ENCODE assay signal across 8 cellular contexts in the genomic region with DNA sequence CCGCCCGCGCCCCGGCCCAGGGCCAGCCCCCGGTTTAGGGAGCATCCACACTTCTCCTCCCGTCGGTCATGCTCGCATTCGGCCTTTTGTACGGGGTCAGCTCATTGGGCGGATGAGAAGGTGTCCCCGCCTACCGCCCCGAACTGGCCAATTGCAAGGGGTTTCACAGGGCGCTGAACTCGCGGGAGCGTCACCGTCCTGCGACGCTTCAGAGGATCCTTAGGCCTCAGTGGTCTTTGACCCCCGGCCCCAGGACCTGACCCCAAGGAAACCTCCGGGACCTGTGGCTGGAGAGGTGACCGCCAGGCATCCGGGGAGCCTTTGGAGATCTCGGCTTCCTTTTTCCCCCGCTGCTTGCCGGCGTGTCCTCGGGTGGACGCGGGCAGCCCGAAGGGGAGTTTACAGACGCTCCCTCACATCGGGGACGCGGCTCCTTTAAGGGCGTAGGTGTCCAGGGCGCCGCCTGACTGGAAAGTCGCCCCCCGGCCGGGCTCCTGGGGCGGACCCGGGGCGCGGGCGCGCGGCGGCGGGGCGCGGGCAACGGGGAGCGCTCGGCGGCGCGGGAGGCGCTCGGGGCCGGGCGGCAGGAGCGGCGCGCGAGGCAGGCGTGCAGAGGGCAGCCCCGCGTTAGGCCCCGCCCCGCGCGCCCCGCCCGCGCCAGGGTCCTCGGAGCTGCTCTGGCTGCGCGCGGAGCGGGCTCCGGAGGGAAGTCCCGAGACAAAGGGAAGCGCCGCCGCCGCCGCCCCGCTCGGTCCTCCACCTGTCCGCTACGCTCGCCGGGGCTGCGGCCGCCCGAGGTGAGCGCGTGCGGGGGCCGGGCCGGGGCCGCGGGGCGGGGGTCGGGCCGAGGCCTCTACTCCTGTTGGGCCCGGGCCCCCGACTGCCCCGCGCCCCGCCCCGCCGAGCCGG. TPM values are rescaled to one million over a fixed set of nuclear protein-coding genes. Genes with fewer than 3 reads are reported as not detected.
A peak's percentile ranks its signal among the peaks of the same experiment; 100 is the strongest.
DNase-seq lines count a peak whose midpoint lies in the region; ATAC-seq and TF ChIP-seq lines count a peak whose summit lies in the region.

A gene (plus strand): TSS at position 660 of the 909 bp plus-strand sequence. CDS start 4,395 bp downstream, outside the sequence.

- H3K9me3 Mint-ChIP-seq in dendritic cell treated with granulocyte-macrophage colony-stimulating factor and Interleukin-4, amounts not matched to agents 40 ng/mL and 50 ng/mL, for 4 days = no peaks in the 10 kb centered on the region

- DNase-seq in NCI-H774 (lab: John Stamatoyannopoulos, UW) (peak; percentile 84), left lung (peak; percentile 96 to 97)
- DNase-seq in activated CD4-positive, alpha-beta T cell treated with anti-CD3 and anti-CD28 coated beads, Interleukin-2, amount 50 U/mL, for 4 hours = peak; percentile 96
- DNase-seq in stimulated activated CD4-positive, alpha-beta T cell treated with anti-CD3 and anti-CD28 coated beads, Interleukin-2, amount 100 ng/mL, for 4 hours (ENCODE audit: low read depth) = peak; percentile 95

- H3K27me3 ChIP-seq in left lung = no peaks in the 10 kb centered on the region

- no peaks in the 10 kb centered on the region for H3K9me3 ChIP-seq in left lung

- intact Hi-C loops in dendritic cell treated with granulocyte-macrophage colony-stimulating factor and Interleukin-4, amounts not matched to agents 40 ng/mL and 50 ng/mL, for 4 days (cut with micrococcal nuclease) = no loop called here
- intact Hi-C loops in left lung (cut with DNase I) = no loop called here

- H3K36me3 Mint-ChIP-seq in dendritic cell treated with granulocyte-macrophage colony-stimulating factor and Interleukin-4, amounts not matched to agents 40 ng/mL and 50 ng/mL, for 4 days (ENCODE audit: low read depth) = peaks cover 43% of the 10 kb centered on the region

- peaks cover 24 to 37% of the 10 kb centered on the region in 2 donors for H3K4me1 ChIP-seq in left lung

- peaks cover 0 to 23% of the 10 kb centered on the region in 2 donors for H3K36me3 ChIP-seq in left lung

- H3K27ac Mint-ChIP-seq in dendritic cell treated with granulocyte-macrophage colony-stimulating factor and Interleukin-4, amounts not matched to agents 40 ng/mL and 50 ng/mL, for 4 days = peak within 1 kb of the TSS; percentile 99

- TF ChIP-seq CTCF in C4-2B (conservative IDR thresholded peaks at IDR 0.05) (no peak), left lung (IDR thresholded peaks at IDR 0.05) (no peak)

- peak; percentile 57 for ATAC-seq in GM19395 (IDR thresholded peaks at IDR 0.05; ENCODE audit: unreplicated experiment)
- peak; percentile 44 for ATAC-seq in HG03565 (IDR thresholded peaks at IDR 0.05; ENCODE audit: unreplicated experiment)
- ATAC-seq in left lung = peak; percentile 85

- peak within 1 kb of the TSS; percentile 72 to 81 for H3K4me3 ChIP-seq in left lung

- peaks cover 59% of the 10 kb centered on the region for H3K4me1 Mint-ChIP-seq in dendritic cell treated with granulocyte-macrophage colony-stimulating factor and Interleukin-4, amounts not matched to agents 40 ng/mL and 50 ng/mL, for 4 days (ENCODE audit: low read depth)

- H3K27me3 Mint-ChIP-seq in dendritic cell treated with granulocyte-macrophage colony-stimulating factor and Interleukin-4, amounts not matched to agents 40 ng/mL and 50 ng/mL, for 4 days = peaks cover 3% of the 10 kb centered on the region

- peak within 1 kb of the TSS; percentile 96 for H3K4me3 Mint-ChIP-seq in dendritic cell treated with granulocyte-macrophage colony-stimulating factor and Interleukin-4, amounts not matched to agents 40 ng/mL and 50 ng/mL, for 4 days

- H3K27ac ChIP-seq in C4-2B (peak within 1 kb of the TSS; percentile 93), left lung (peak within 1 kb of the TSS; percentile 97 to 99)

RNA-seq across cellular contexts. Expression of the gene that starts here (rescaled TPM):
- 100 to 1,000 TPM in 1 of 2 donors, 10 to 100 TPM in 1; 89.0 to 111 TPM for total RNA-seq in left lung

Comparison
In these comparisons a context has a peak if more than half of its experiments do, and no peak if none do; other contexts are left out.
1. Peak in every context shown above with its lines: DNase-seq, ATAC-seq, H3K4me3 ChIP-seq and H3K27ac ChIP-seq.